In genomic region chr11:65452259-65452658, GRCh38 we compare ENCODE assay signal across 8 cellular contexts. TPM values are rescaled to one million over a fixed set of nuclear protein-coding genes. Genes with fewer than 3 reads are reported as not detected.
A peak's percentile ranks its signal among the peaks of the same experiment; 100 is the strongest.
DNase-seq lines count a peak whose midpoint lies in the region; ATAC-seq and TF ChIP-seq lines count a peak whose summit lies in the region.
"Not testable (repeated sequence)": the region's sequence is repeated elsewhere in the genome, so short reads cannot be mapped to it uniquely, and the experiment has no call there.

No MANE protein-coding gene starts in this region.

- H3K9me2 ChIP-seq in GM23248 (ENCODE audit: insufficient read depth), result not testable (repeated sequence)

- WGBS in GM23248 (ENCODE audit: low coverage in 1 of 2, low lambda C conversion rate in 2 of 2, missing lambda C conversion rate in 2 of 2), 2 experiments, result 6 to 24% methylated on average over 3 of the region's 3 CpGs
- 53 to 87% methylated on average over 3 of the region's 3 CpGs for WGBS in lung, 2 donors
- WGBS in psoas muscle, 3 donors, result 42 to 65% (median 53%) methylated on average over 1 to 3 of the region's 3 CpGs
- WGBS in stomach, 5 donors, result 46 to 78% (median 70%) methylated on average over 1 to 3 of the region's 3 CpGs

- peaks cover 24% of the 10 kb centered on the region for H3K36me3 Mint-ChIP-seq in activated T-helper 17 cell treated with anti-CD3 and anti-CD28 coated beads, Interleukin-2, amount 50 U/mL, for 72 hours (ENCODE audit: low read depth)

- not testable (repeated sequence) for H2AFZ ChIP-seq in GM23248

- H3K79me2 ChIP-seq in GM23248 (ENCODE audit: insufficient read depth), result peaks cover 55% of the 10 kb centered on the region

- not testable (repeated sequence) for ATAC-seq in activated T-helper 17 cell treated with anti-CD3 and anti-CD28 coated beads, Interleukin-2, amount 50 U/mL, for 72 hours (replicated peaks); foreskin keratinocyte; lung (ENCODE audit: insufficient read depth, low FRiP score); psoas muscle

- not testable (repeated sequence) for H3K36me3 ChIP-seq in GM23248 (ENCODE audit: low read depth); lung (ENCODE audit: control insufficient read depth in 2 of 2, insufficient read depth in 2 of 2, low read length in 2 of 2); psoas muscle (ENCODE audit: insufficient read depth in 1 of 2, low read depth in 1 of 2); stomach; uterus

- not testable (repeated sequence) for DNase-seq in GM23248; caudate nucleus (lab: John Stamatoyannopoulos, UW); foreskin keratinocyte; lung (ENCODE audit: low spot score); psoas muscle; stomach
- DNase-seq in uterus, result peak in 1 of 2 donors; percentile 4

- peak overlapping the region; percentile 54 for H3K4me2 ChIP-seq in GM23248 (ENCODE audit: unreplicated experiment)

- peaks cover 23% of the 10 kb centered on the region for H3K4me1 Mint-ChIP-seq in activated T-helper 17 cell treated with anti-CD3 and anti-CD28 coated beads, Interleukin-2, amount 50 U/mL, for 72 hours

- peak overlapping the region; percentile 76 for H3K27ac Mint-ChIP-seq in activated T-helper 17 cell treated with anti-CD3 and anti-CD28 coated beads, Interleukin-2, amount 50 U/mL, for 72 hours

- not testable (repeated sequence) for H4K20me1 ChIP-seq in GM23248 (ENCODE audit: insufficient read depth)

- H3K27me3 ChIP-seq in GM23248 (replicated peaks; ENCODE audit: insufficient read depth); foreskin keratinocyte; lung (ENCODE audit: control insufficient read depth, insufficient read depth); psoas muscle (ENCODE audit: insufficient read depth in 3 of 3, low read length in 2 of 3); stomach; uterus: not testable (repeated sequence)

- not testable (repeated sequence) for H3K4me3 Mint-ChIP-seq in activated T-helper 17 cell treated with anti-CD3 and anti-CD28 coated beads, Interleukin-2, amount 50 U/mL, for 72 hours

- H3K4me3 ChIP-seq in GM23248, result peak overlapping the region; percentile 8; the same call in 1 of the 2 replicates
- H3K4me3 ChIP-seq in lung, psoas muscle, stomach, uterus: not testable (repeated sequence)

- not testable (repeated sequence) for TF ChIP-seq EP300 in stomach (IDR thresholded peaks at IDR 0.05)

- H3K4me1 ChIP-seq in GM23248 (ENCODE audit: insufficient read depth), result peaks cover 61% of the 10 kb centered on the region
- H3K4me1 ChIP-seq in foreskin keratinocyte; lung (ENCODE audit: control insufficient read depth in 2 of 2, insufficient read depth in 2 of 2, low read length in 2 of 2); uterus: not testable (repeated sequence)
- peaks cover 15% of the 10 kb centered on the region for H3K4me1 ChIP-seq in psoas muscle
- peaks cover 6 to 30% (median 14%) of the 10 kb centered on the region in 4 donors for H3K4me1 ChIP-seq in stomach

- intact Hi-C loops in psoas muscle (cut with DNase I); stomach (cut with DNase I; ENCODE audit: low total_unique reads); uterus (cut with DNase I; ENCODE audit: low total_unique reads): not testable (repeated sequence)

- H3K27ac ChIP-seq in GM23248 (peak overlapping the region; percentile 96), caudate nucleus (ENCODE audit: low read depth, low read length) (peak overlapping the region; percentile 74), foreskin keratinocyte (peak overlapping the region; percentile 4), lung (ENCODE audit: low read depth in 1 of 2, low read length in 1 of 2) (peak overlapping the region; percentile 21 to 40), psoas muscle (peak overlapping the region; percentile 89), stomach (peak overlapping the region in 3 of 5 donors; percentile 82 to 91 (median 85)), uterus (peak overlapping the region; percentile 94 to 95)

- peak overlapping the region; percentile 93 for H3K9ac ChIP-seq in GM23248

- not testable (repeated sequence) for H3K9me3 ChIP-seq in GM23248 (ENCODE audit: low read depth); lung (ENCODE audit: control insufficient read depth in 2 of 2, insufficient read depth in 1 of 2, low read length in 1 of 2); psoas muscle; stomach; uterus

- in situ Hi-C loops in GM23248 (cut with MboI), result not testable (repeated sequence)

- not testable (repeated sequence) for TF ChIP-seq POLR2A in stomach (IDR thresholded peaks at IDR 0.05); uterus (IDR thresholded peaks at IDR 0.05)

- H3K9me3 Mint-ChIP-seq in activated T-helper 17 cell treated with anti-CD3 and anti-CD28 coated beads, Interleukin-2, amount 50 U/mL, for 72 hours, result not testable (repeated sequence)

- not testable (repeated sequence) for TF ChIP-seq CTCF in foreskin keratinocyte (conservative IDR thresholded peaks at IDR 0.05); lung (IDR thresholded peaks at IDR 0.05; ENCODE audit: control extremely low read depth, extremely low read depth); psoas muscle (IDR thresholded peaks at IDR 0.05); stomach (IDR thresholded peaks at IDR 0.05); uterus (IDR thresholded peaks at IDR 0.05)

- not testable (repeated sequence) for H3K27me3 Mint-ChIP-seq in activated T-helper 17 cell treated with anti-CD3 and anti-CD28 coated beads, Interleukin-2, amount 50 U/mL, for 72 hours

- peaks cover 62% of the 10 kb centered on the region for H3F3A ChIP-seq in GM23248 (ENCODE audit: insufficient read depth)

RNA-seq across cellular contexts. Expression of gene NEAT1, which starts 29.7 kb away (rescaled TPM):
- total RNA-seq in GM23248 (2014; rRNA removed; shearing (Covaris generic)), result 74.3 and 143 TPM in 2 replicates
- polyA plus RNA-seq in GM23248 (2016; fragmentation: Nextera tagmentation; extraction: Ambion mirVana) (36.2 and 50.7 TPM in 2 replicates), foreskin keratinocyte (100 and 119 TPM in 2 replicates), lung (1,000 to 10,000 TPM in 1 of 2 donors, 100 to 1,000 TPM in 1; 481 to 1,176 TPM), psoas muscle (100 to 1,000 TPM; 474 to 758 (median 716) TPM), stomach (1,000 to 10,000 TPM in 1 of 3 donors, 100 to 1,000 TPM in 2; 131 to 1,368 (median 157) TPM)
- total RNA-seq in activated T-helper 17 cell treated with anti-CD3 and anti-CD28 coated beads, Interleukin-2, amount 50 U/mL, for 72 hours, result 1,000 to 10,000 TPM in 1 of 2 donors, 100 to 1,000 TPM in 1; 823 to 2,912 TPM
- total RNA-seq in foreskin keratinocyte (66.8 and 83.1 TPM in 2 replicates), lung (100 to 1,000 TPM; 518 to 912 TPM), psoas muscle (1,000 to 10,000 TPM in 1 of 4 donors, 100 to 1,000 TPM in 3; 517 to 1,759 (median 646) TPM), stomach (1,000 to 10,000 TPM in 2 of 5 donors, 100 to 1,000 TPM in 3; 253 to 2,124 (median 789) TPM), uterus (100 to 1,000 TPM in 3 of 4 donors, 10 to 100 TPM in 1; 33.6 to 932 (median 120) TPM)

RNA-seq across cellular contexts. Expression of gene MALAT1, which starts 46.6 kb away (rescaled TPM):
- 2,638 and 3,272 TPM in 2 replicates for total RNA-seq in GM23248 (2014; rRNA removed; shearing (Covaris generic))
- polyA plus RNA-seq in GM23248 (2016; fragmentation: Nextera tagmentation; extraction: Ambion mirVana), result 7,376 and 13,207 TPM in 2 replicates
- total RNA-seq in activated T-helper 17 cell treated with anti-CD3 and anti-CD28 coated beads, Interleukin-2, amount 50 U/mL, for 72 hours, result over 10,000 TPM in 1 of 2 donors, 1,000 to 10,000 TPM in 1; 5,547 to 22,796 TPM
- 1,538 and 2,710 TPM in 2 replicates for total RNA-seq in foreskin keratinocyte
- 10.1 and 11.9 TPM in 2 replicates for polyA plus RNA-seq in foreskin keratinocyte
- total RNA-seq in lung, result over 10,000 TPM; 10,633 to 48,332 TPM
- 1,000 to 10,000 TPM in 1 of 2 donors, 100 to 1,000 TPM in 1; 125 to 2,965 TPM for polyA plus RNA-seq in lung
- over 10,000 TPM in 1 of 4 donors, 1,000 to 10,000 TPM in 3; 3,071 to 11,376 (median 4,986) TPM for total RNA-seq in psoas muscle
- polyA plus RNA-seq in psoas muscle, result 100 to 1,000 TPM; 102 to 846 (median 299) TPM
- total RNA-seq in stomach, result over 10,000 TPM; 11,517 to 39,496 (median 13,707) TPM
- polyA plus RNA-seq in stomach, result 100 to 1,000 TPM; 124 to 296 (median 126) TPM
- total RNA-seq in uterus, result over 10,000 TPM in 3 of 4 donors, 1,000 to 10,000 TPM in 1; 6,732 to 19,335 (median 13,886) TPM

Comparison
In these comparisons a context has a peak if more than half of its experiments do, and no peak if none do; other contexts are left out.
1. H3K27ac ChIP-seq: peak in every context shown above with its lines; median percentile 96 in GM23248; 94 in uterus; 89 in psoas muscle; 85 in stomach; 74 in caudate nucleus; 30 in lung; 4 in foreskin keratinocyte.